In the genomic region with DNA sequence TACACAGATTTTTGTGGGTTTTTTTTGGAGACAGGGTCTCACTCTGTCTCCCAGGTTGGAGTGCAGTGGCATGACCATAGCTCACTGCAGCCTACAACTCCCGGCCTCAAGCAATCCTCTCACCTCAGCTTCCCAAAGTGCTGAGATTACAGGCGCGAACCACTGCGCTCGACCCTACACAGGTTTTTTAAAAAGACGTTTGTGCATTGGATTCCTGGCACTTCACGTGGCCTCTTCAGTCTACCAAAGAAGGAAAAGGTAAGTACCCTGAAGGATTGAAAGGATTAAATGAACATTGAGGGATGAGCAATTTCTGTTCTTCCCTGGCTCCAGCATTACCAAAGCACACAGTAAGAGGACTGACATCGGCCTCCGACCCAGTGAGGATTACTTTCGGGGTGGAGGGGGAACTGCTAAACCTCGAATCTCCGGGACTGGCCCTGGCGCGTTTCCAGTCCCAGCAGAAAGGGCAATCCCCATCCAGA, we compare ENCODE assay signal across 8 cellular contexts. TPM values are rescaled to one million over a fixed set of nuclear protein-coding genes. Genes with fewer than 3 reads are reported as not detected.
DNase-seq lines count a peak whose midpoint lies in the region; ATAC-seq, FAIRE-seq and TF ChIP-seq lines count a peak whose summit lies in the region.

No MANE protein-coding gene starts in this region.

- H3K27ac ChIP-seq in VCaP (peak overlapping the region; percentile 97), small intestine (ENCODE audit: low read depth in 1 of 2, low read length in 1 of 2) (peak overlapping the region; percentile 34 to 74)

- intact Hi-C loops in head of caudate nucleus (cut with DNase I) = loop anchor here (5.0 kb wide), 1 partner anchor 77 kb away; a partner anchor contains a TSS

- peaks cover 0 to 2% of the 10 kb centered on the region in 2 donors for H3K36me3 ChIP-seq in small intestine (ENCODE audit: control insufficient read depth in 2 of 2, insufficient read depth in 2 of 2, low read length in 2 of 2)

- TF ChIP-seq CTCF in VCaP (conservative IDR thresholded peaks at IDR 0.05) = no peak

- H3K4me1 ChIP-seq in small intestine (ENCODE audit: control insufficient read depth in 2 of 2, insufficient read depth in 1 of 2, low read depth in 1 of 2, low read length in 1 of 2) = peaks cover 2 to 4% of the 10 kb centered on the region in 2 donors

- WGBS in small intestine, 3 donors = 7 to 15% (median 9%) methylated on average over 14 of the region's 14 CpGs

- H3K27me3 ChIP-seq in small intestine (ENCODE audit: control insufficient read depth in 2 of 2, insufficient read depth in 2 of 2, low read length in 2 of 2) = no peaks in the 10 kb centered on the region

- peak; percentile 37 for ATAC-seq in GM21723 (IDR thresholded peaks at IDR 0.05; ENCODE audit: unreplicated experiment)
- ATAC-seq in GM19452 (IDR thresholded peaks at IDR 0.05; ENCODE audit: unreplicated experiment) = no peak

- no peaks in the 10 kb centered on the region for H3K9me3 ChIP-seq in small intestine (ENCODE audit: control insufficient read depth, low read depth)

- H3K4me3 ChIP-seq in small intestine (ENCODE audit: low read depth in 1 of 2, low read length in 2 of 2) = peak overlapping the region; percentile 91 to 92

- DNase-seq in head of caudate nucleus = peak in 25 of 42 donors; percentile 14 to 69 (median 49)
- no peak for DNase-seq in small intestine
- no peak for DNase-seq in medulla oblongata (ENCODE audit: extremely low spot score)
- DNase-seq in NCI-H1436 (lab: John Stamatoyannopoulos, UW) = no peak
- DNase-seq in DMS114 treated with DMSO at 0.1 percent for 48 hours (lab: John Stamatoyannopoulos, UW; ENCODE audit: unreplicated experiment) = no peak

- FAIRE-seq in small intestine (lab: Jason Lieb, UNC) = no peak

RNA-seq across cellular contexts. Expression of a gene that starts 0.6 kb away (rescaled TPM):
- 100 to 1,000 TPM; 125 to 157 (median 133) TPM for polyA plus RNA-seq in small intestine

RNA-seq across cellular contexts. Expression of a gene that starts 24.9 kb away (rescaled TPM):
- polyA plus RNA-seq in small intestine = 10 to 100 TPM in 1 of 3 donors, 1 to 10 TPM in 2; 7.0 to 10.7 (median 8.5) TPM

Comparison
In these comparisons a context has a peak if more than half of its experiments do, and no peak if none do; other contexts are left out.
1. DNase-seq: peak in head of caudate nucleus (25 of 42); none in small intestine (single experiment), medulla oblongata (single experiment), NCI-H1436 (single experiment) and DMS114 treated with DMSO at 0.1 percent for 48 hours (single experiment).